ENCODE assay signal across 1 cellular context in genomic region chr12:1804545-1805332, GRCh38.
TF ChIP-seq lines count a peak whose summit lies in the region.

No MANE protein-coding gene starts in this region.

TF ChIP-seq in HepG2, 621 proteins besides CTCF, POLR2A, EP300 and RAD21 (continued from another document and continues in another):
- TF ChIP-seq ZBTB40 (IDR thresholded peaks at IDR 0.05) (no peak), ZBTB40 (CRISPR knock-in tag; IDR thresholded peaks at IDR 0.05) (no peak), MEIS2 (CRISPR knock-in tag; IDR thresholded peaks at IDR 0.05) (no peak), PHF5A (CRISPR knock-in tag; IDR thresholded peaks at IDR 0.05; ENCODE audit: low read depth, unreplicated experiment) (no peak), MXD3 (CRISPR knock-in tag; IDR thresholded peaks at IDR 0.05) (no peak), RORA (CRISPR knock-in tag; IDR thresholded peaks at IDR 0.05) (no peak), KLF15 (CRISPR knock-in tag; IDR thresholded peaks at IDR 0.05; ENCODE audit: borderline replicate concordance) (no peak), ZFX (CRISPR knock-in tag; IDR thresholded peaks at IDR 0.05; ENCODE audit: low read depth) (peak; percentile 70), ZNF569 (CRISPR knock-in tag; IDR thresholded peaks at IDR 0.05; ENCODE audit: borderline replicate concordance) (no peak), ZNF713 (CRISPR knock-in tag; IDR thresholded peaks at IDR 0.05) (no peak), NCOA2 (CRISPR knock-in tag; IDR thresholded peaks at IDR 0.05) (no peak), ZNF543 (CRISPR knock-in tag; IDR thresholded peaks at IDR 0.05) (no peak), ZNF629 (CRISPR knock-in tag; conservative IDR thresholded peaks at IDR 0.05) (peak; percentile 87), ZNF788 (CRISPR knock-in tag; IDR thresholded peaks at IDR 0.05; ENCODE audit: borderline replicate concordance) (no peak), FIP1L1 (IDR thresholded peaks at IDR 0.05; ENCODE audit: borderline replicate concordance, insufficient read depth, low read depth, low read length) (no peak), IRX3 (CRISPR knock-in tag; IDR thresholded peaks at IDR 0.05; ENCODE audit: borderline replicate concordance, low read depth) (no peak), CSRNP1 (CRISPR knock-in tag; IDR thresholded peaks at IDR 0.05) (no peak), JUNB (CRISPR knock-in tag; IDR thresholded peaks at IDR 0.05; ENCODE audit: borderline replicate concordance) (no peak), ZMAT5 (CRISPR knock-in tag; IDR thresholded peaks at IDR 0.05; ENCODE audit: borderline replicate concordance, low read depth) (no peak), SP2 (CRISPR knock-in tag; IDR thresholded peaks at IDR 0.05) (peak; percentile 86), ATRX (CRISPR knock-in tag; IDR thresholded peaks at IDR 0.05; ENCODE audit: borderline replicate concordance) (no peak), ZNF883 (CRISPR knock-in tag; IDR thresholded peaks at IDR 0.05; ENCODE audit: not compliant biosample characterization) (no peak), ZNF20 (CRISPR knock-in tag; IDR thresholded peaks at IDR 0.05) (no peak), ELF4 (CRISPR knock-in tag; IDR thresholded peaks at IDR 0.05; ENCODE audit: borderline replicate concordance) (peak; percentile 47; the same call in 1 of the 2 replicates), TBL1XR1 (IDR thresholded peaks at IDR 0.05; ENCODE audit: borderline replicate concordance, low read length, partially characterized antibody) (no peak), POGK (CRISPR knock-in tag; conservative IDR thresholded peaks at IDR 0.05) (no peak), SMARCE1 (IDR thresholded peaks at IDR 0.05; ENCODE audit: borderline replicate concordance) (no peak), REPIN1 (CRISPR knock-in tag; IDR thresholded peaks at IDR 0.05; ENCODE audit: borderline replicate concordance, low read depth) (no peak), POGZ (CRISPR knock-in tag; IDR thresholded peaks at IDR 0.05) (0 out of 2 replicates have a peak, but pooled peaks have one; percentile 36), MYC (CRISPR knock-in tag; IDR thresholded peaks at IDR 0.05; ENCODE audit: borderline replicate concordance) (peak; percentile 50; the same call in 1 of the 2 replicates), RNF2 (conservative IDR thresholded peaks at IDR 0.05; ENCODE audit: low read depth) (no peak), TAF1 (CRISPR knock-in tag; IDR thresholded peaks at IDR 0.05) (peak; percentile 24; the same call in 1 of the 2 replicates), ZSCAN31 (CRISPR knock-in tag; IDR thresholded peaks at IDR 0.05; ENCODE audit: low read depth) (no peak), FOXK1 (CRISPR knock-in tag; IDR thresholded peaks at IDR 0.05; ENCODE audit: borderline replicate concordance, low read depth) (no peak), FOXC1 (CRISPR knock-in tag; IDR thresholded peaks at IDR 0.05; ENCODE audit: borderline replicate concordance) (no peak), ZBTB10 (CRISPR knock-in tag; IDR thresholded peaks at IDR 0.05; ENCODE audit: borderline replicate concordance) (no peak), ZNF24 (IDR thresholded peaks at IDR 0.05) (no peak), ZNF414 (CRISPR knock-in tag; IDR thresholded peaks at IDR 0.05) (no peak), RBM22 (optimal IDR thresholded peaks at IDR 0.05; ENCODE audit: low read length) (no peak), KLF9 (CRISPR knock-in tag; IDR thresholded peaks at IDR 0.05; ENCODE audit: low read depth) (no peak), HINFP (CRISPR knock-in tag; IDR thresholded peaks at IDR 0.05; ENCODE audit: low read depth) (no peak), MEF2D (CRISPR knock-in tag; IDR thresholded peaks at IDR 0.05) (no peak), ZNF136 (CRISPR knock-in tag; IDR thresholded peaks at IDR 0.05; ENCODE audit: low read depth) (no peak), MIXL1 (CRISPR knock-in tag; IDR thresholded peaks at IDR 0.05) (peak; percentile 54; the same call in 1 of the 2 replicates), CEBPG (CRISPR knock-in tag; IDR thresholded peaks at IDR 0.05) (no peak), YEATS4 (CRISPR knock-in tag; IDR thresholded peaks at IDR 0.05; ENCODE audit: borderline replicate concordance) (0 out of 2 replicates have a peak, but pooled peaks have one; percentile 24)
